Comparison of ENCODE assay signal across 8 cellular contexts in genomic region chr9:104748359-104749031, GRCh38. TPM values are rescaled to one million over a fixed set of nuclear protein-coding genes. Genes with fewer than 3 reads are reported as not detected.
DNase-seq lines count a peak whose midpoint lies in the region; ATAC-seq, FAIRE-seq and TF ChIP-seq lines count a peak whose summit lies in the region.

No MANE protein-coding gene starts in this region.

- H3K27ac Mint-ChIP-seq in activated T-cell treated with anti-CD3 and anti-CD28 coated beads, Interleukin-2, amount 50 U/mL, for 24 hours, result peak overlapping the region; percentile 99
- H3K27ac Mint-ChIP-seq in activated naive CD8-positive, alpha-beta T cell treated with anti-CD3 and anti-CD28 coated beads for 36 hours, result peak overlapping the region; percentile 94

- ATAC-seq in left ventricle myocardium superior (peak; percentile 12), sciatic nerve (peak; percentile 25), GM21825 (IDR thresholded peaks at IDR 0.05; ENCODE audit: unreplicated experiment) (no peak)

- no peak for DNase-seq in activated T-cell treated with anti-CD3 and anti-CD28 coated beads, Interleukin-2, amount 50 U/mL, for 24 hours
- no peak for DNase-seq in activated T-cell treated with anti-CD3 and anti-CD28 coated beads, Interleukin-2, amount 50 U/mL, for 1 hour
- DNase-seq in HS-5 (ENCODE audit: low read depth) (peak; percentile 20), left ventricle myocardium superior (no peak), sciatic nerve (ENCODE audit: low spot score) (no peak), GM12891 (ENCODE audit: insufficient read length, low spot score) (no peak)
- DNase-seq in activated naive CD8-positive, alpha-beta T cell treated with anti-CD3 and anti-CD28 coated beads for 36 hours, result no peak

- no peak for TF ChIP-seq POLR2A in GM12891 (IDR thresholded peaks at IDR 0.05; ENCODE audit: low read depth, low read length)

- no peaks in the 10 kb centered on the region for H3K9me3 Mint-ChIP-seq in activated T-cell treated with anti-CD3 and anti-CD28 coated beads, Interleukin-2, amount 50 U/mL, for 24 hours
- no peaks in the 10 kb centered on the region for H3K9me3 Mint-ChIP-seq in activated naive CD8-positive, alpha-beta T cell treated with anti-CD3 and anti-CD28 coated beads for 36 hours

- no peaks in the 10 kb centered on the region for H3K27me3 Mint-ChIP-seq in activated T-cell treated with anti-CD3 and anti-CD28 coated beads, Interleukin-2, amount 50 U/mL, for 24 hours
- no peaks in the 10 kb centered on the region for H3K27me3 Mint-ChIP-seq in activated naive CD8-positive, alpha-beta T cell treated with anti-CD3 and anti-CD28 coated beads for 36 hours

- intact Hi-C loops in left ventricle myocardium superior (cut with micrococcal nuclease), result no loop called here
- intact Hi-C loops in sciatic nerve (cut with DNase I), result no loop called here

- H3K36me3 Mint-ChIP-seq in activated T-cell treated with anti-CD3 and anti-CD28 coated beads, Interleukin-2, amount 50 U/mL, for 24 hours (ENCODE audit: low read depth), result peaks cover 34% of the 10 kb centered on the region
- H3K36me3 Mint-ChIP-seq in activated naive CD8-positive, alpha-beta T cell treated with anti-CD3 and anti-CD28 coated beads for 36 hours, result peaks cover 9% of the 10 kb centered on the region

- no peak for FAIRE-seq in GM12891 (lab: Jason Lieb, UNC)

- H3K4me3 Mint-ChIP-seq in activated T-cell treated with anti-CD3 and anti-CD28 coated beads, Interleukin-2, amount 50 U/mL, for 24 hours, result peak overlapping the region; percentile 98
- peak overlapping the region; percentile 93 for H3K4me3 Mint-ChIP-seq in activated naive CD8-positive, alpha-beta T cell treated with anti-CD3 and anti-CD28 coated beads for 36 hours

- H3K4me1 Mint-ChIP-seq in activated T-cell treated with anti-CD3 and anti-CD28 coated beads, Interleukin-2, amount 50 U/mL, for 24 hours (ENCODE audit: low read depth), result peaks cover 29% of the 10 kb centered on the region
- H3K4me1 Mint-ChIP-seq in activated naive CD8-positive, alpha-beta T cell treated with anti-CD3 and anti-CD28 coated beads for 36 hours, result peaks cover 22% of the 10 kb centered on the region

TF ChIP-seq in GM12891, 5 proteins besides CTCF, POLR2A, EP300 and RAD21:
- TF ChIP-seq TAF1 (IDR thresholded peaks at IDR 0.05; ENCODE audit: low read depth, low read length), result no peak
- no peak for TF ChIP-seq SPI1 (IDR thresholded peaks at IDR 0.05; ENCODE audit: low read depth, low read length)
- TF ChIP-seq PAX5 (IDR thresholded peaks at IDR 0.05; ENCODE audit: insufficient read depth, low read length, severe bottlenecking), result no peak
- no peak for TF ChIP-seq POU2F2 (IDR thresholded peaks at IDR 0.05; ENCODE audit: low read depth, low read length)
- TF ChIP-seq POLR2AphosphoS5 (IDR thresholded peaks at IDR 0.05; ENCODE audit: low read depth, low read length), result no peak

RNA-seq across cellular contexts. Expression of gene NIPSNAP3A, which starts 1.0 kb away (rescaled TPM):
- total RNA-seq in activated naive CD8-positive, alpha-beta T cell treated with anti-CD3 and anti-CD28 coated beads for 36 hours, result 10 to 100 TPM; 11.2 to 11.3 TPM
- total RNA-seq in left ventricle myocardium superior, result 17.3 TPM
- 28.9 TPM for total RNA-seq in sciatic nerve
- polyA plus RNA-seq in GM12891 (2012; ENCODE audit: low read depth, missing spikeins), result 14.6 TPM

RNA-seq across cellular contexts. Expression of gene NIPSNAP3B, which starts 15.4 kb away (rescaled TPM):
- under 1 TPM; 0.23 to 0.88 TPM for total RNA-seq in activated naive CD8-positive, alpha-beta T cell treated with anti-CD3 and anti-CD28 coated beads for 36 hours
- total RNA-seq in left ventricle myocardium superior (35.2 TPM), sciatic nerve (5.7 TPM)
- 0.89 TPM for polyA plus RNA-seq in GM12891 (2012; ENCODE audit: low read depth, missing spikeins)

RNA-seq across cellular contexts. Expression of gene OR13D1, which starts 54.2 kb away (rescaled TPM):
- not detected for total RNA-seq in activated naive CD8-positive, alpha-beta T cell treated with anti-CD3 and anti-CD28 coated beads for 36 hours
- not detected for total RNA-seq in left ventricle myocardium superior
- not detected for total RNA-seq in sciatic nerve
- not detected for polyA plus RNA-seq in GM12891 (2012; ENCODE audit: low read depth, missing spikeins)
